Comparison of ENCODE assay signal across 20 cellular contexts in the genomic region with DNA sequence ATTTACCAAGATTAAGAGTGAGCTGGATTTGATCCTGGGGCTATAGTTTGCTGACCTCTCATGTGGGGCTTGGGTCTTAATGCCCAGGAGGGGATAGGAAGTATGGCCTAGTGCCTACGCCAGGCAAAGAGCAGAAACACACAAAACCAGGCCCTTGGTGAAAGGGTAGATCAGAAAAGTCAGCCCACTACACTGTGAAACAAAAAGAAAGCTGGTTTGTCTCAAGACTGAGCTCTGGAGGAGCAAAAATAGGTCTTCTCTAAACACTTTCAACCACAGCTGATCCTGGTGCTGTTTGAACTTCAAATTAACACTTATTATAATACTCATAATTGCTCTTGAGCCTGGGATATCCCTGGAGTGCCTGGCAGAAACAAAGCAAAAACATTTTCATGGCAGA.
"Had no signal": no experiment of that assay in that cellular context is flagged by ENCODE, and none has a peak within 500 bp of the region (broad histone marks: within the 10 kb centered on the region; RNA-seq: fewer than 3 reads in every experiment).

No MANE protein-coding gene starts in this region.

- H3K9me3 ChIP-seq: MG63, SJSA1, SK-N-SH had no signal

- H3K36me3 ChIP-seq: MG63 had no signal

- H3K27ac ChIP-seq: SJSA1 had no signal

- H3K4me2 ChIP-seq: SK-N-SH had no signal

- H3K27me3 ChIP-seq: MG63, SJSA1 had no signal

- H3K9ac ChIP-seq: SK-N-SH had no signal

- H3K4me3 ChIP-seq: MG63, SJSA1 had no signal

- DNase-seq: Karpas-422, KG1, MG63, NCI-H1092 treated with DMSO at 0.1 percent for 48 hours, NCI-H1436, NCI-H1694 treated with DMSO at 0.1 percent for 48 hours, NCI-H1930, NCI-H2081, NCI-H2107, NCI-H2227 treated with DMSO at 0.1 percent for 48 hours, NCI-H524, NCI-H526 treated with DMSO at 0.1 percent for 48 hours, NCI-H774, Right ventricle myocardium superior, RPMI8226, SIG-M5, SK-N-SH, SW 1271, T-cell had no signal

- H3K9me2 ChIP-seq: SK-N-SH had no signal
